Comparison of ENCODE assay signal across 1 cellular context in genomic region chr5:10392567-10393328, GRCh38. TPM values are rescaled to one million over a fixed set of nuclear protein-coding genes. Genes with fewer than 3 reads are reported as not detected.
"Had no signal": no experiment of that assay in that cellular context is flagged by ENCODE, and none has a peak within 500 bp of the region (broad histone marks: within the 10 kb centered on the region; RNA-seq: fewer than 3 reads in every experiment).

No MANE protein-coding gene starts in this region.

RNA-seq across cellular contexts. Expression of gene ROPN1L, which starts 48.9 kb away (rescaled TPM):
- polyA plus RNA-seq: hepatocyte had no signal
